ENCODE assay signal across 9 cellular contexts in genomic region chr16:88809676-88810165, GRCh38. TPM values are rescaled to one million over a fixed set of nuclear protein-coding genes. Genes with fewer than 3 reads are reported as not detected.
DNase-seq lines count a peak whose midpoint lies in the region; ATAC-seq, FAIRE-seq and TF ChIP-seq lines count a peak whose summit lies in the region.
"Had no signal": no experiment of that assay in that cellular context is flagged by ENCODE, and none has a peak within 500 bp of the region (broad histone marks: within the 10 kb centered on the region; RNA-seq: fewer than 3 reads in every experiment).

No MANE protein-coding gene starts in this region.

- peak overlapping the region; percentile 39 to 48 for H3K27ac Mint-ChIP-seq in T-cell

- peak overlapping the region; percentile 15 to 90 (median 86) for H3K4me3 Mint-ChIP-seq in T-cell

- H3K4me1 ChIP-seq in uterus = peaks cover 0 to 18% of the 10 kb centered on the region in 2 donors

- no peaks in the 10 kb centered on the region for H3K27me3 ChIP-seq in uterus

- FAIRE-seq in GM12892 (lab: Jason Lieb, UNC) (no peak), RCC 7860 (lab: Jason Lieb, UNC) (no peak)

- H3K36me3 Mint-ChIP-seq in T-cell = no peaks in the 10 kb centered on the region

- POLR2A ChIA-PET in T-cell (lab: Charles Lee) = interaction anchor here in 1 of 2 donors (0.6 kb wide), 1 partner anchor 437 kb away, joined by 3 read pairs; no protein-coding TSS in a partner anchor

- CTCF ChIA-PET in T-cell (lab: Charles Lee) = interaction anchor here in 1 of 2 donors (0.9 kb wide), 1 partner anchor 358 kb away, joined by 4 read pairs; no protein-coding TSS in a partner anchor

- no peak for DNase-seq in AG09309 (ENCODE audit: low read depth)
- DNase-seq in GM12892 (ENCODE audit: insufficient read length) = no peak
- DNase-seq in T-cell = no peak
- DNase-seq in fibroblast of the aortic adventitia (ENCODE audit: low read depth) = no peak
- DNase-seq in uterus = no peak
- no peak for DNase-seq in DMS79 (lab: John Stamatoyannopoulos, UW)
- DNase-seq in RCC 7860 (ENCODE audit: low spot score) = no peak
- DNase-seq: NCI-H1436 had no signal

- intact Hi-C loops in uterus (cut with DNase I; ENCODE audit: low total_unique reads) = no loop called here

- H3K27me3 Mint-ChIP-seq in T-cell = no peaks in the 10 kb centered on the region

- no peaks in the 10 kb centered on the region for H3K9me3 Mint-ChIP-seq in T-cell

- no peaks in the 10 kb centered on the region for H3K36me3 ChIP-seq in uterus

- ATAC-seq in T-cell (replicated peaks in 1 of 4) (no peak), GM19397 (IDR thresholded peaks at IDR 0.05; ENCODE audit: unreplicated experiment) (no peak)

- no peak overlapping the region for H3K27ac ChIP-seq in uterus

- peak overlapping the region; percentile 62 for H3K4me3 ChIP-seq in AG09309 (ENCODE audit: control insufficient read depth, low read depth, low read length)
- H3K4me3 ChIP-seq in fibroblast of the aortic adventitia (ENCODE audit: low read depth, low read length) = peak overlapping the region; percentile 84
- no peak overlapping the region for H3K4me3 ChIP-seq in uterus

- H3K9me3 ChIP-seq in uterus = no peaks in the 10 kb centered on the region

- TF ChIP-seq POLR2A in GM12892 (IDR thresholded peaks at IDR 0.05; ENCODE audit: low read depth, low read length) (peak; percentile 72), uterus (IDR thresholded peaks at IDR 0.05) (no peak)

- TF ChIP-seq CTCF in AG09309 (IDR thresholded peaks at IDR 0.05; ENCODE audit: control insufficient read depth, insufficient read depth, low read depth, low read length, missing control alignments) (no peak), fibroblast of the aortic adventitia (IDR thresholded peaks at IDR 0.05; ENCODE audit: insufficient read depth, low read length) (no peak), uterus (IDR thresholded peaks at IDR 0.05) (no peak)

- peaks cover 12 to 25% (median 13%) of the 10 kb centered on the region in 3 donors for H3K4me1 Mint-ChIP-seq in T-cell

RNA-seq across cellular contexts. Expression of gene APRT, which starts 2.0 kb away (rescaled TPM):
- 180 TPM for polyA plus RNA-seq in GM12892 (2012; ENCODE audit: missing spikeins)
- total RNA-seq in T-cell (100 to 1,000 TPM; 166 to 245 (median 228) TPM), fibroblast of the aortic adventitia (ENCODE audit: low replicate concordance) (54.0 and 73.8 TPM in 2 replicates), uterus (10 to 100 TPM; 32.5 to 82.2 (median 56.3) TPM)

RNA-seq across cellular contexts. Expression of gene CDT1, which starts 6.1 kb away (rescaled TPM):
- 6.4 TPM for polyA plus RNA-seq in GM12892 (2012; ENCODE audit: missing spikeins)
- total RNA-seq in T-cell (1 to 10 TPM in 4 of 5 donors, under 1 TPM in 1; 0.93 to 3.7 (median 1.5) TPM), fibroblast of the aortic adventitia (ENCODE audit: low replicate concordance) (0.82 and 26.8 TPM in 2 replicates), uterus (1 to 10 TPM in 1 of 4 donors, under 1 TPM in 1, not detected in 2; 0.34 to 6.6 TPM)

RNA-seq across cellular contexts. Expression of gene PIEZO1, which starts 24.7 kb away (rescaled TPM):
- 33.8 TPM for polyA plus RNA-seq in GM12892 (2012; ENCODE audit: missing spikeins)
- total RNA-seq in T-cell = 100 to 1,000 TPM; 139 to 274 (median 240) TPM
- 143 and 150 TPM in 2 replicates for total RNA-seq in fibroblast of the aortic adventitia (ENCODE audit: low replicate concordance)
- total RNA-seq in uterus = 100 to 1,000 TPM in 2 of 4 donors, 10 to 100 TPM in 2; 62.3 to 161 (median 123) TPM

RNA-seq across cellular contexts. Expression of gene GALNS, which starts 47.0 kb away (rescaled TPM):
- 9.9 TPM for polyA plus RNA-seq in GM12892 (2012; ENCODE audit: missing spikeins)
- 10 to 100 TPM; 47.6 to 68.4 (median 58.4) TPM for total RNA-seq in T-cell
- 11.6 and 22.5 TPM in 2 replicates for total RNA-seq in fibroblast of the aortic adventitia (ENCODE audit: low replicate concordance)
- total RNA-seq in uterus = 10 to 100 TPM in 2 of 4 donors, 1 to 10 TPM in 2; 1.8 to 36.2 (median 16.4) TPM

RNA-seq across cellular contexts. Expression of gene TRAPPC2L, which starts 47.2 kb away (rescaled TPM):
- polyA plus RNA-seq in GM12892 (2012; ENCODE audit: missing spikeins) = 78.6 TPM
- total RNA-seq in T-cell (10 to 100 TPM; 45.6 to 61.1 (median 57.5) TPM), fibroblast of the aortic adventitia (ENCODE audit: low replicate concordance) (30.6 and 57.2 TPM in 2 replicates), uterus (100 to 1,000 TPM in 1 of 4 donors, 10 to 100 TPM in 3; 21.5 to 680 (median 70.6) TPM)

Comparison
In these comparisons a context has a peak if more than half of its experiments do, and no peak if none do; other contexts are left out.
1. H3K4me3 ChIP-seq: peak in AG09309 (single experiment) and fibroblast of the aortic adventitia (single experiment); none in uterus (0 of 2).